17 cellular contexts compared by ENCODE assay signal in genomic region chr1:229544587-229544986, GRCh38. TPM values are rescaled to one million over a fixed set of nuclear protein-coding genes. Genes with fewer than 3 reads are reported as not detected.
DNase-seq lines count a peak whose midpoint lies in the region; ATAC-seq, FAIRE-seq and TF ChIP-seq lines count a peak whose summit lies in the region.
"Had no signal": no experiment of that assay in that cellular context is flagged by ENCODE, and none has a peak within 500 bp of the region (broad histone marks: within the 10 kb centered on the region; RNA-seq: fewer than 3 reads in every experiment).

No MANE protein-coding gene starts in this region.

- no peak overlapping the region for H3K4me3 Mint-ChIP-seq in activated naive CD8-positive, alpha-beta T cell treated with anti-CD3 and anti-CD28 coated beads for 36 hours
- H3K4me3 Mint-ChIP-seq: CD8-positive, alpha-beta T cell; HFFc6; IgD-negative memory B cell had no signal

- H3K36me3 ChIP-seq in HepG2 (replicated peaks in 1 of 2; ENCODE audit: control insufficient read depth in 1 of 2, insufficient read depth in 2 of 2, low read length in 2 of 2) = peaks cover 12 to 60% of the 10 kb centered on the region in 2 experiments; a peak in 4 of 5 replicates
- peaks cover 0 to 40% (median 10%) of the 10 kb centered on the region in 4 donors for H3K36me3 ChIP-seq in right lobe of liver

- no peaks in the 10 kb centered on the region for H4K20me1 ChIP-seq in HepG2 (ENCODE audit: insufficient read depth, low read length)

- CTCF ChIA-PET in HepG2 (lab: Yijun Ruan, JAX; ENCODE audit: low intra/inter-chr PET ratio, low total read pairs) = no interaction called here

- POLR2A ChIA-PET in HepG2 (lab: Yijun Ruan, JAX) = no interaction called here

- H3K9me3 Mint-ChIP-seq in activated naive CD8-positive, alpha-beta T cell treated with anti-CD3 and anti-CD28 coated beads for 36 hours = peaks cover 8% of the 10 kb centered on the region
- H3K9me3 Mint-ChIP-seq: CD8-positive, alpha-beta T cell; HFFc6; IgD-negative memory B cell had no signal

- no peak overlapping the region for H2AFZ ChIP-seq in HepG2 (ENCODE audit: low read length)

- H3K4me1 Mint-ChIP-seq in activated naive CD8-positive, alpha-beta T cell treated with anti-CD3 and anti-CD28 coated beads for 36 hours = peaks cover 32% of the 10 kb centered on the region

- peaks cover 4% of the 10 kb centered on the region for H3K79me2 ChIP-seq in HepG2 (ENCODE audit: insufficient read depth, low read length)

- TF ChIP-seq RAD21 in HepG2 (CRISPR knock-in tag; IDR thresholded peaks at IDR 0.05) = no peak

- no peaks in the 10 kb centered on the region for H3K9me3 ChIP-seq in HepG2 (ENCODE audit: low read length)
- no peaks in the 10 kb centered on the region for H3K9me3 ChIP-seq in right lobe of liver
- H3K9me3 ChIP-seq: A549, BE2C, HAP-1 had no signal

- ATAC-seq in HepG2 (no peak), right lobe of liver (no peak), HG03025 (IDR thresholded peaks at IDR 0.05; ENCODE audit: low FRiP score, unreplicated experiment) (no peak)
- ATAC-seq: A549; CD8-positive, alpha-beta T cell had no signal

- H3K36me3 Mint-ChIP-seq in activated naive CD8-positive, alpha-beta T cell treated with anti-CD3 and anti-CD28 coated beads for 36 hours = peaks cover 47% of the 10 kb centered on the region

- no peak overlapping the region for H3K4me3 ChIP-seq in HepG2 (replicated peaks in 1 of 3; ENCODE audit: insufficient read depth in 1 of 3, low read depth in 2 of 3, low read length in 3 of 3)
- no peak overlapping the region for H3K4me3 ChIP-seq in right lobe of liver
- no peak overlapping the region for H3K4me3 ChIP-seq in HL-60 (replicated peaks; ENCODE audit: insufficient read depth, low read length)
- H3K4me3 ChIP-seq: A549, HAP-1 had no signal

- TF ChIP-seq POLR2A in HepG2 (IDR thresholded peaks at IDR 0.05; ENCODE audit: insufficient read depth in 1 of 2, low read depth in 2 of 2, low read length in 2 of 2) (no peak), right lobe of liver (IDR thresholded peaks at IDR 0.05) (no peak)

- WGBS in HepG2 (ENCODE audit: low lambda C conversion rate) = 100% methylated on average over 1 of the region's 1 CpG
- 86% methylated on average over 1 of the region's 1 CpG for WGBS in right lobe of liver (ENCODE audit: insufficient coverage, low coverage, low lambda C conversion rate, missing lambda C conversion rate)

- H3K27me3 ChIP-seq in HepG2 (ENCODE audit: control insufficient read depth in 1 of 2, insufficient read depth in 2 of 2, low read length in 2 of 2) = no peaks in the 10 kb centered on the region
- no peaks in the 10 kb centered on the region for H3K27me3 ChIP-seq in right lobe of liver
- no peaks in the 10 kb centered on the region for H3K27me3 ChIP-seq in HL-60 (ENCODE audit: insufficient read depth, poor library complexity, severe bottlenecking)
- H3K27me3 ChIP-seq: BE2C had no signal

- H3K27ac ChIP-seq in HepG2 (ENCODE audit: extremely low read length, insufficient read depth, low read length) = no peak overlapping the region
- H3K27ac ChIP-seq in right lobe of liver = no peak overlapping the region
- H3K27ac ChIP-seq in HL-60 (replicated peaks) = peak overlapping the region; percentile 27
- H3K27ac ChIP-seq: A549, C4-2B had no signal

- intact Hi-C loops in HepG2 (cut with micrococcal nuclease; ENCODE audit: unreplicated experiment) (no loop called here), right lobe of liver (cut with DNase I) (no loop called here)

- TF ChIP-seq CTCF in HepG2 (CRISPR knock-in tag; IDR thresholded peaks at IDR 0.05) (no peak), right lobe of liver (IDR thresholded peaks at IDR 0.05) (no peak), HL-60 (IDR thresholded peaks at IDR 0.05; ENCODE audit: insufficient read depth, low read length) (no peak)

- TF ChIP-seq EP300 in HepG2 (IDR thresholded peaks at IDR 0.05; ENCODE audit: low read depth in 2 of 2, low read length in 2 of 2) (no peak), HepG2 (CRISPR knock-in tag; IDR thresholded peaks at IDR 0.05; ENCODE audit: borderline replicate concordance) (no peak)

- H3K4me2 ChIP-seq in HepG2 (ENCODE audit: low read depth, low read length) = no peak overlapping the region
- H3K4me2 ChIP-seq: A549 had no signal

- peak overlapping the region; percentile 74 for H3K27ac Mint-ChIP-seq in activated naive CD8-positive, alpha-beta T cell treated with anti-CD3 and anti-CD28 coated beads for 36 hours
- H3K27ac Mint-ChIP-seq: CD8-positive, alpha-beta T cell; HFFc6 had no signal

- no peaks in the 10 kb centered on the region for H3K4me1 ChIP-seq in HepG2 (ENCODE audit: insufficient read depth, low read length)
- H3K4me1 ChIP-seq in right lobe of liver = peaks cover 0 to 9% (median 0%) of the 10 kb centered on the region in 4 donors
- H3K4me1 ChIP-seq: A549, BE2C, HAP-1 had no signal

- TSS peak; percentile 12 for BruUV-seq in HepG2 (replicated peaks; lab: Mats Ljungman, UMichigan)

- DNase-seq in HepG2 (ENCODE audit: low spot score) = no peak
- DNase-seq in right lobe of liver = no peak
- DNase-seq in HL-60 (ENCODE audit: low read depth in 1 of 2, low spot score in 1 of 2) = no peak
- no peak for DNase-seq in activated naive CD8-positive, alpha-beta T cell treated with anti-CD3 and anti-CD28 coated beads for 36 hours
- DNase-seq in D341Med (ENCODE audit: low spot score) = no peak
- DNase-seq: BE2C; CD8-positive, alpha-beta T cell; COR-L47; DMS53; GF-D8; HFFc6 had no signal

- H3K27me3 Mint-ChIP-seq in activated naive CD8-positive, alpha-beta T cell treated with anti-CD3 and anti-CD28 coated beads for 36 hours = no peaks in the 10 kb centered on the region
- H3K27me3 Mint-ChIP-seq: IgD-negative memory B cell had no signal

- no peak overlapping the region for H3K9ac ChIP-seq in HepG2 (ENCODE audit: insufficient read depth, low read depth, low read length)

- FAIRE-seq in HepG2 (lab: Jason Lieb, UNC) = no peak
- FAIRE-seq: A549, H1 had no signal

- in situ Hi-C loops in HepG2 (cut with HindIII; ENCODE audit: extremely low pct_ligation_motif_present, low pct_unique_long_range_greater_than_20kb) = no loop called here

RNA-seq across cellular contexts. Expression of gene ABCB10, which starts 13.9 kb away (rescaled TPM):
- total RNA-seq in HepG2 (2016; rRNA removed; fragmentation: Illumina TruSeq; extraction: Trizol) = 20.1 and 28.9 TPM in 2 replicates
- total RNA-seq in HepG2 (2016; cell fraction: cytosol; rRNA removed; fragmentation: Illumina TruSeq; extraction: Trizol; ENCODE audit: low read depth) = 4.5 and 5.0 TPM in 2 replicates
- 18.7 and 27.5 TPM in 2 replicates for total RNA-seq in HepG2 (2016; cell fraction: insoluble cytoplasmic fraction; rRNA removed; fragmentation: Illumina TruSeq; extraction: Trizol)
- 11.6 and 14.5 TPM in 2 replicates for total RNA-seq in HepG2 (2016; cell fraction: membrane; rRNA removed; fragmentation: Illumina TruSeq; extraction: Trizol)
- total RNA-seq in HepG2 (2016; cell fraction: nucleus; rRNA removed; fragmentation: Illumina TruSeq; extraction: Trizol) = 25.6 and 28.6 TPM in 2 replicates
- 11.2 and 11.9 TPM in 2 replicates for polyA plus RNA-seq in HepG2 (2011; rRNA removed)
- 7.5 and 9.3 TPM in 2 replicates for polyA plus RNA-seq in HepG2 (2011; cell fraction: cytosol; rRNA removed)
- polyA plus RNA-seq in HepG2 (2011; cell fraction: nucleus; rRNA removed) = 5.5 and 7.1 TPM in 2 replicates
- polyA plus RNA-seq in HepG2 (2012) = 11.7 and 14.5 TPM in 2 replicates
- 2.3 and 2.6 TPM in 2 replicates for polyA plus RNA-seq in HepG2 (2016; cell fraction: cytosol; fragmentation: Illumina TruSeq; extraction: Trizol; ENCODE audit: low read depth)
- polyA plus RNA-seq in HepG2 (2016; cell fraction: insoluble cytoplasmic fraction; fragmentation: Illumina TruSeq; extraction: Trizol; ENCODE audit: low read depth) = 19.6 and 20.3 TPM in 2 replicates
- polyA plus RNA-seq in HepG2 (2016; cell fraction: membrane; fragmentation: Illumina TruSeq; extraction: Trizol; ENCODE audit: low read depth) = 6.7 and 7.3 TPM in 2 replicates
- 33.1 and 36.0 TPM in 2 replicates for polyA plus RNA-seq in HepG2 (2016; cell fraction: nucleus; fragmentation: Illumina TruSeq; extraction: Trizol; ENCODE audit: insufficient read depth, low read depth)
- polyA minus RNA-seq in HepG2 (2011; rRNA and poly(A)+ RNA removed; ENCODE audit: low replicate concordance) = 23.0 and 26.7 TPM in 2 replicates
- 11.3 and 12.5 TPM in 2 replicates for polyA minus RNA-seq in HepG2 (2011; cell fraction: cytosol; rRNA and poly(A)+ RNA removed)
- polyA minus RNA-seq in HepG2 (2011; cell fraction: nucleus; rRNA and poly(A)+ RNA removed) = 9.3 and 9.6 TPM in 2 replicates
- 10 to 100 TPM; 12.9 to 16.2 (median 13.7) TPM for total RNA-seq in right lobe of liver
- 10 to 100 TPM; 36.8 to 37.8 TPM for total RNA-seq in activated naive CD8-positive, alpha-beta T cell treated with anti-CD3 and anti-CD28 coated beads for 36 hours

RNA-seq across cellular contexts. Expression of gene NUP133, which starts 36.4 kb away (rescaled TPM):
- total RNA-seq in HepG2 (2016; rRNA removed; fragmentation: Illumina TruSeq; extraction: Trizol) (45.6 and 78.5 TPM in 2 replicates), right lobe of liver (10 to 100 TPM in 5 of 6 experiments, 1 to 10 TPM in 1; 8.5 to 14.4 (median 11.5) TPM)
- 9.6 and 10.7 TPM in 2 replicates for total RNA-seq in HepG2 (2016; cell fraction: cytosol; rRNA removed; fragmentation: Illumina TruSeq; extraction: Trizol; ENCODE audit: low read depth)
- 46.9 and 76.4 TPM in 2 replicates for total RNA-seq in HepG2 (2016; cell fraction: insoluble cytoplasmic fraction; rRNA removed; fragmentation: Illumina TruSeq; extraction: Trizol)
- 15.8 and 18.8 TPM in 2 replicates for total RNA-seq in HepG2 (2016; cell fraction: membrane; rRNA removed; fragmentation: Illumina TruSeq; extraction: Trizol)
- total RNA-seq in HepG2 (2016; cell fraction: nucleus; rRNA removed; fragmentation: Illumina TruSeq; extraction: Trizol) = 29.2 and 34.2 TPM in 2 replicates
- 16.8 and 17.7 TPM in 2 replicates for polyA plus RNA-seq in HepG2 (2011; rRNA removed)
- polyA plus RNA-seq in HepG2 (2011; cell fraction: cytosol; rRNA removed) = 8.1 and 10.3 TPM in 2 replicates
- 13.7 and 16.6 TPM in 2 replicates for polyA plus RNA-seq in HepG2 (2011; cell fraction: nucleus; rRNA removed)
- 14.1 and 16.5 TPM in 2 replicates for polyA plus RNA-seq in HepG2 (2012)
- polyA plus RNA-seq in HepG2 (2016; cell fraction: cytosol; fragmentation: Illumina TruSeq; extraction: Trizol; ENCODE audit: low read depth) = 2.5 and 2.6 TPM in 2 replicates
- polyA plus RNA-seq in HepG2 (2016; cell fraction: insoluble cytoplasmic fraction; fragmentation: Illumina TruSeq; extraction: Trizol; ENCODE audit: low read depth) = 44.2 and 47.9 TPM in 2 replicates
- polyA plus RNA-seq in HepG2 (2016; cell fraction: membrane; fragmentation: Illumina TruSeq; extraction: Trizol; ENCODE audit: low read depth) = 6.6 and 6.8 TPM in 2 replicates
- 25.0 and 28.2 TPM in 2 replicates for polyA plus RNA-seq in HepG2 (2016; cell fraction: nucleus; fragmentation: Illumina TruSeq; extraction: Trizol; ENCODE audit: insufficient read depth, low read depth)
- polyA minus RNA-seq in HepG2 (2011; rRNA and poly(A)+ RNA removed; ENCODE audit: low replicate concordance) = 30.6 and 31.0 TPM in 2 replicates
- 20.1 and 21.5 TPM in 2 replicates for polyA minus RNA-seq in HepG2 (2011; cell fraction: cytosol; rRNA and poly(A)+ RNA removed)
- 30.6 and 37.9 TPM in 2 replicates for polyA minus RNA-seq in HepG2 (2011; cell fraction: nucleus; rRNA and poly(A)+ RNA removed)
- total RNA-seq in activated naive CD8-positive, alpha-beta T cell treated with anti-CD3 and anti-CD28 coated beads for 36 hours = 10 to 100 TPM; 62.7 to 64.8 TPM
